1 cellular context compared by ENCODE assay signal in the genomic region with DNA sequence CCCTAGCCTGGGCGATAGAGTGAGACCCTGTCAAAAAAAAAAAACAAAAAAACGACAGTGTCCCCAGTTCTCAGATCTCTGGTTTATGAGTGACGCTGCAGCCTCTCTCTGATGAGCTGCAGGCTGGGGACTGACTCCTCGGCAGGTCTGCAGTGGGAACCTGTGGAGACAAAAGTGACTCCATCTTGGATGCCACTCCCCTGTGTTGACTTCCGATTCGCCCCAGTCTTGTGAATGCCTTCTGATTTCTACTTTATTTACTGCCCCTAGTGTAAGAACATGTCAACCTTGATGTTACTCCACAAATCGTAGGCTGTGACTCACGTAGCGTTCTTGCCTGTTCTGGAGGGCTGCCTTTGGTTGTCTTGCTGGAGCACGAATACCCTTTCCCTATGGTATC.
TF ChIP-seq lines count a peak whose summit lies in the region.

No MANE protein-coding gene starts in this region.

TF ChIP-seq in IMR-90, 13 proteins besides CTCF, POLR2A, EP300 and RAD21 (continued from another document):
- TF ChIP-seq MAZ (IDR thresholded peaks at IDR 0.05; ENCODE audit: borderline replicate concordance, low read depth, low read length) (no peak), SMC3 (IDR thresholded peaks at IDR 0.05; ENCODE audit: low read depth, low read length) (no peak), BHLHE40 (IDR thresholded peaks at IDR 0.05; ENCODE audit: low read depth, low read length) (no peak), CHD1 (IDR thresholded peaks at IDR 0.05; ENCODE audit: low read depth, low read length) (no peak), CEBPB (IDR thresholded peaks at IDR 0.05; ENCODE audit: low read depth, low read length) (no peak), RCOR1 (IDR thresholded peaks at IDR 0.05; ENCODE audit: insufficient replicate concordance, low read length) (no peak), NFE2L2 (IDR thresholded peaks at IDR 0.05; ENCODE audit: low read depth, low read length) (no peak), MAFK (IDR thresholded peaks at IDR 0.05; ENCODE audit: low read depth, low read length) (no peak), MXI1 (IDR thresholded peaks at IDR 0.05; ENCODE audit: borderline replicate concordance, low read depth, low read length) (no peak), FOS (IDR thresholded peaks at IDR 0.05; ENCODE audit: low read depth, low read length) (no peak)
- TF ChIP-seq, protein P1, sequence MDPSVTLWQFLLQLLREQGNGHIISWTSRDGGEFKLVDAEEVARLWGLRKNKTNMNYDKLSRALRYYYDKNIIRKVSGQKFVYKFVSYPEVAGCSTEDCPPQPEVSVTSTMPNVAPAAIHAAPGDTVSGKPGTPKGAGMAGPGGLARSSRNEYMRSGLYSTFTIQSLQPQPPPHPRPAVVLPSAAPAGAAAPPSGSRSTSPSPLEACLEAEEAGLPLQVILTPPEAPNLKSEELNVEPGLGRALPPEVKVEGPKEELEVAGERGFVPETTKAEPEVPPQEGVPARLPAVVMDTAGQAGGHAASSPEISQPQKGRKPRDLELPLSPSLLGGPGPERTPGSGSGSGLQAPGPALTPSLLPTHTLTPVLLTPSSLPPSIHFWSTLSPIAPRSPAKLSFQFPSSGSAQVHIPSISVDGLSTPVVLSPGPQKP (IDR thresholded peaks at IDR 0.05; ENCODE audit: borderline replicate concordance, low read depth, low read length) = no peak
